30 cellular contexts compared by ENCODE assay signal in genomic region chr12:39368096-39368495, GRCh38.
A peak's percentile ranks its signal among the peaks of the same experiment; 100 is the strongest.
DNase-seq lines count a peak whose midpoint lies in the region; ATAC-seq, FAIRE-seq and TF ChIP-seq lines count a peak whose summit lies in the region.
"Had no signal": no experiment of that assay in that cellular context is flagged by ENCODE, and none has a peak within 500 bp of the region (broad histone marks: within the 10 kb centered on the region; RNA-seq: fewer than 3 reads in every experiment).

No MANE protein-coding gene starts in this region.

- CTCF ChIA-PET in A549 (lab: Yijun Ruan, JAX) = no interaction called here

- H3K4me3 ChIP-seq in A549 (no peak overlapping the region), bronchial epithelial cell (ENCODE audit: low read depth, low read length) (no peak overlapping the region), transverse colon (no peak overlapping the region)
- H3K4me3 ChIP-seq: BLaER1 treated with 17β-estradiol and CSF1 and Interleukin-3, amounts not matched to agents 10 nM and 100 nM; breast epithelium; colonic mucosa; gastrocnemius medialis; SK-N-MC; skin epidermis; tibial nerve had no signal

- ATAC-seq in A549 (no peak), GM18861 (IDR thresholded peaks at IDR 0.05; ENCODE audit: unreplicated experiment) (peak; percentile 26), left lobe of liver (peak; percentile 57)
- ATAC-seq: activated CD4-positive, CD25-positive, alpha-beta regulatory T cell treated with anti-CD3 and anti-CD28 coated beads, Interleukin-2, amount 50 U/mL, for 24 hours; gastrocnemius medialis; left colon had no signal

- no peak for TF ChIP-seq EP300 in A549 (IDR thresholded peaks at IDR 0.05)
- no peak for TF ChIP-seq EP300 in transverse colon (IDR thresholded peaks at IDR 0.05; ENCODE audit: low read depth)

- intact Hi-C loops in transverse colon (cut with DNase I; ENCODE audit: low total_unique reads) = no loop called here

- H3K27ac ChIP-seq in A549 (no peak overlapping the region), transverse colon (no peak overlapping the region)
- H3K27ac ChIP-seq: BLaER1 treated with 17β-estradiol and CSF1 and Interleukin-3, amounts not matched to agents 10 nM and 100 nM; breast epithelium; colonic mucosa; gastrocnemius medialis; SK-N-MC; skin epidermis had no signal

- 0% methylated on average over 1 of the region's 1 CpG for WGBS in A549 (ENCODE audit: missing lambda C conversion rate)
- 25 to 50% methylated on average over 1 of the region's 1 CpG for WGBS in transverse colon (ENCODE audit: low coverage in 1 of 2), 2 donors

- H3K27me3 ChIP-seq in bronchial epithelial cell (ENCODE audit: control insufficient read depth, insufficient read depth, low read length) = no peaks in the 10 kb centered on the region
- H3K27me3 ChIP-seq in transverse colon = no peaks in the 10 kb centered on the region
- H3K27me3 ChIP-seq: BLaER1 treated with 17β-estradiol and CSF1 and Interleukin-3, amounts not matched to agents 10 nM and 100 nM; breast epithelium; colonic mucosa; gastrocnemius medialis; tibial nerve had no signal

- H3K4me1 ChIP-seq in A549 (peaks cover 18% of the 10 kb centered on the region), transverse colon (no peaks in the 10 kb centered on the region)
- H3K4me1 ChIP-seq: BLaER1 treated with 17β-estradiol and CSF1 and Interleukin-3, amounts not matched to agents 10 nM and 100 nM; breast epithelium; colonic mucosa; gastrocnemius medialis; tibial nerve had no signal

- POLR2A ChIA-PET in A549 (lab: Yijun Ruan, JAX) = no interaction called here

- in situ Hi-C loops in transverse colon (cut with MboI; ENCODE audit: low pct_ligation_motif_present in 1 of 4, low pct_unique_long_range_greater_than_20kb in 1 of 4, low sequenced_read_pairs in 3 of 4) = no loop called here

- H3K9me3 ChIP-seq in A549 (no peaks in the 10 kb centered on the region), transverse colon (no peaks in the 10 kb centered on the region)
- H3K9me3 ChIP-seq: BLaER1 treated with 17β-estradiol and CSF1 and Interleukin-3, amounts not matched to agents 10 nM and 100 nM; breast epithelium; Caco-2; colonic mucosa; gastrocnemius medialis; tibial nerve had no signal

- FAIRE-seq in A549 (lab: Jason Lieb, UNC) (no peak), bronchial epithelial cell (lab: Jason Lieb, UNC) (no peak), H54 (lab: Jason Lieb, UNC) (no peak)
- FAIRE-seq: TTC549 had no signal

- TF ChIP-seq CTCF in A549 (IDR thresholded peaks at IDR 0.05) (no peak), bronchial epithelial cell (IDR thresholded peaks at IDR 0.05; ENCODE audit: insufficient read depth, low read length, severe bottlenecking) (no peak), transverse colon (IDR thresholded peaks at IDR 0.05) (no peak)

- TF ChIP-seq POLR2A in A549 (IDR thresholded peaks at IDR 0.05; ENCODE audit: low read length) = no peak
- TF ChIP-seq POLR2A in H54 (IDR thresholded peaks at IDR 0.05; ENCODE audit: low read depth, low read length) = no peak
- TF ChIP-seq POLR2A in transverse colon (IDR thresholded peaks at IDR 0.05) = no peak

- no peaks in the 10 kb centered on the region for H3K36me3 ChIP-seq in bronchial epithelial cell (ENCODE audit: control insufficient read depth, insufficient read depth, low read length)
- no peaks in the 10 kb centered on the region for H3K36me3 ChIP-seq in transverse colon
- H3K36me3 ChIP-seq: BLaER1 treated with 17β-estradiol and CSF1 and Interleukin-3, amounts not matched to agents 10 nM and 100 nM; breast epithelium; colonic mucosa had no signal

- no peak for TF ChIP-seq RAD21 in A549 (conservative IDR thresholded peaks at IDR 0.05 in 1 of 2, IDR thresholded peaks at IDR 0.05 in 1 of 2)

- peak in 1 of 2 experiments; percentile 27 for DNase-seq in A549 (ENCODE audit: low read depth in 1 of 2, low spot score in 1 of 2)
- peak; percentile 67 for DNase-seq in bronchial epithelial cell (ENCODE audit: low read depth)
- no peak for DNase-seq in left lobe of liver (ENCODE audit: low spot score)
- DNase-seq in GF-D8 (lab: John Stamatoyannopoulos, UW) = no peak
- DNase-seq in H54 (ENCODE audit: insufficient read length, low spot score) = no peak
- no peak for DNase-seq in transverse colon
- no peak for DNase-seq in AG20443 (ENCODE audit: low spot score)
- DNase-seq: activated CD4-positive, alpha-beta memory T cell treated with anti-CD3 and anti-CD28 coated beads for 36 hours; activated CD8-positive, alpha-beta memory T cell treated with anti-CD3 and anti-CD28 coated beads, Interleukin-2, amount 50 U/mL, for 48 hours; activated naive CD4-positive, alpha-beta T cell treated with anti-CD3 and anti-CD28 coated beads, Interleukin-2, amount 10 ng/mL, durations not matched to agents 7 days and 5 days; amygdala; Caco-2; colonic mucosa; effector CD8-positive, alpha-beta T cell; gastrocnemius medialis; left colon; naive B cell; NCI-H1105; NCI-H2029; NCI-H748 treated with DMSO at 0.1 percent for 48 hours; RPMI8226; stimulated activated CD4-positive, alpha-beta T cell treated with anti-CD3 and anti-CD28 coated beads, Interleukin-1b, Interleukin-23, amount 100 ng/mL, for 48 hours had no signal

- peak overlapping the region; percentile 54 for H3K4me2 ChIP-seq in A549
- H3K4me2 ChIP-seq: BLaER1 treated with 17β-estradiol and CSF1 and Interleukin-3, amounts not matched to agents 10 nM and 100 nM had no signal

TF ChIP-seq in A549, 52 proteins besides CTCF, POLR2A, EP300 and RAD21 (continues in another document):
- no peak for TF ChIP-seq RNF2 (IDR thresholded peaks at IDR 0.05; ENCODE audit: borderline replicate concordance, low read depth)
- no peak for TF ChIP-seq FOSL2 (IDR thresholded peaks at IDR 0.05)
- no peak for TF ChIP-seq FOSL2 (CRISPR knock-in tag; IDR thresholded peaks at IDR 0.05)
- TF ChIP-seq, protein P1, sequence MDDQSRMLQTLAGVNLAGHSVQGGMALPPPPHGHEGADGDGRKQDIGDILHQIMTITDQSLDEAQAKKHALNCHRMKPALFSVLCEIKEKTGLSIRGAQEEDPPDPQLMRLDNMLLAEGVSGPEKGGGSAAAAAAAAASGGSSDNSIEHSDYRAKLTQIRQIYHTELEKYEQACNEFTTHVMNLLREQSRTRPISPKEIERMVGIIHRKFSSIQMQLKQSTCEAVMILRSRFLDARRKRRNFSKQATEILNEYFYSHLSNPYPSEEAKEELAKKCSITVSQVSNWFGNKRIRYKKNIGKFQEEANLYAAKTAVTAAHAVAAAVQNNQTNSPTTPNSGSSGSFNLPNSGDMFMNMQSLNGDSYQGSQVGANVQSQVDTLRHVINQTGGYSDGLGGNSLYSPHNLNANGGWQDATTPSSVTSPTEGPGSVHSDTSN (IDR thresholded peaks at IDR 0.05) = no peak
- TF ChIP-seq REST (IDR thresholded peaks at IDR 0.05) = no peak
- no peak for TF ChIP-seq HOXB5 (CRISPR knock-in tag; IDR thresholded peaks at IDR 0.05)
- TF ChIP-seq JUNB (IDR thresholded peaks at IDR 0.05) = no peak
- no peak for TF ChIP-seq USF2 (IDR thresholded peaks at IDR 0.05)
- TF ChIP-seq TFCP2L1 (CRISPR knock-in tag; IDR thresholded peaks at IDR 0.05) = no peak
- TF ChIP-seq TP53 (CRISPR knock-in tag; IDR thresholded peaks at IDR 0.05) = no peak
- no peak for TF ChIP-seq RCOR1 (IDR thresholded peaks at IDR 0.05; ENCODE audit: low read depth, low read length)
- no peak for TF ChIP-seq MAFK (IDR thresholded peaks at IDR 0.05; ENCODE audit: partially characterized antibody)
- TF ChIP-seq HOXA7 (CRISPR knock-in tag; IDR thresholded peaks at IDR 0.05) = no peak
- no peak for TF ChIP-seq HMGXB4 (CRISPR knock-in tag; IDR thresholded peaks at IDR 0.05; ENCODE audit: borderline replicate concordance)

Comparison
In these comparisons a context has a peak if more than half of its experiments do, and no peak if none do; other contexts are left out.
1. ATAC-seq: peak in GM18861 (single experiment) and left lobe of liver (single experiment); none in A549 (0 of 2).